ENCODE assay signal across 1 cellular context in the genomic region with DNA sequence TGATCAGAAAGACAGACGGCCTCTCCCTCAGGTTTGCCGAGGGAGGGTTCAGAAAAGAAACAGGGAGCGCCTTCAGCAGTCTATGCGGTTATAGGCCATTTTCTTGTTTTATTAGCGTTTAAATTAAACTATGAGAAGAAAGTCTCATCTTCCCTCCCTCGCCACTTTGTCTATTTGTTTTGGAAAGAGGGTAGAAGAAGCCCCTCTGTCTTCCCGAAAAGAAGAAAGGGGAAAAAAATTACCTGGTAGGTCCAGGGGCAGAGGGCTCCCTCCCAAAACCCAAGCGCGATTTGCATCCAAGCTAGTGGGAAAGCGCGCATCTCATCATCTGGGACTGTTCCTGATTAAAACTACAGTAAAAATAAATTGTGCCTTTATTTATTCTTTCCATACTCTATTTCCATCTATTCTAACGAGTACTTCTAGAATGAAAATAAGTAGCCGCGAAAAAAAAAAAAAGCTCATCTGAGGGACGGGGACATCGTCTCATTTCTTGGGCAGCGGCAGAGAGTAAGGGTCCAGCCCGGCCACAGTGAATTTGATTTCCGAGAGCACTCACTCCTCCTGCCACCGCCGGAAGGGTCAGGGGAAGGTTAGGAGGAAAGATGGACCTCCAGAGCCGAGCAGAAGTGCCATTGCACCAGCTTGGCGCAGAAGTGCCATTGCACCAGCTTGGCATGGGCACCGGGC.
TF ChIP-seq lines count a peak whose summit lies in the region.

No MANE protein-coding gene starts in this region.

TF ChIP-seq in neural cell, 6 proteins besides CTCF, POLR2A, EP300 and RAD21 (continued from another document):
- TF ChIP-seq, protein P1, sequence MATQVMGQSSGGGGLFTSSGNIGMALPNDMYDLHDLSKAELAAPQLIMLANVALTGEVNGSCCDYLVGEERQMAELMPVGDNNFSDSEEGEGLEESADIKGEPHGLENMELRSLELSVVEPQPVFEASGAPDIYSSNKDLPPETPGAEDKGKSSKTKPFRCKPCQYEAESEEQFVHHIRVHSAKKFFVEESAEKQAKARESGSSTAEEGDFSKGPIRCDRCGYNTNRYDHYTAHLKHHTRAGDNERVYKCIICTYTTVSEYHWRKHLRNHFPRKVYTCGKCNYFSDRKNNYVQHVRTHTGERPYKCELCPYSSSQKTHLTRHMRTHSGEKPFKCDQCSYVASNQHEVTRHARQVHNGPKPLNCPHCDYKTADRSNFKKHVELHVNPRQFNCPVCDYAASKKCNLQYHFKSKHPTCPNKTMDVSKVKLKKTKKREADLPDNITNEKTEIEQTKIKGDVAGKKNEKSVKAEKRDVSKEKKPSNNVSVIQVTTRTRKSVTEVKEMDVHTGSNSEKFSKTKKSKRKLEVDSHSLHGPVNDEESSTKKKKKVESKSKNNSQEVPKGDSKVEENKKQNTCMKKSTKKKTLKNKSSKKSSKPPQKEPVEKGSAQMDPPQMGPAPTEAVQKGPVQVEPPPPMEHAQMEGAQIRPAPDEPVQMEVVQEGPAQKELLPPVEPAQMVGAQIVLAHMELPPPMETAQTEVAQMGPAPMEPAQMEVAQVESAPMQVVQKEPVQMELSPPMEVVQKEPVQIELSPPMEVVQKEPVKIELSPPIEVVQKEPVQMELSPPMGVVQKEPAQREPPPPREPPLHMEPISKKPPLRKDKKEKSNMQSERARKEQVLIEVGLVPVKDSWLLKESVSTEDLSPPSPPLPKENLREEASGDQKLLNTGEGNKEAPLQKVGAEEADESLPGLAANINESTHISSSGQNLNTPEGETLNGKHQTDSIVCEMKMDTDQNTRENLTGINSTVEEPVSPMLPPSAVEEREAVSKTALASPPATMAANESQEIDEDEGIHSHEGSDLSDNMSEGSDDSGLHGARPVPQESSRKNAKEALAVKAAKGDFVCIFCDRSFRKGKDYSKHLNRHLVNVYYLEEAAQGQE (IDR thresholded peaks at IDR 0.05; ENCODE audit: borderline replicate concordance): no peak
